ENCODE assay signal across 8 cellular contexts in genomic region chr17:19238167-19238505, GRCh38. TPM values are rescaled to one million over a fixed set of nuclear protein-coding genes. Genes with fewer than 3 reads are reported as not detected.
DNase-seq lines count a peak whose midpoint lies in the region; ATAC-seq, FAIRE-seq and TF ChIP-seq lines count a peak whose summit lies in the region.

No MANE protein-coding gene starts in this region.

- H3K4me1 ChIP-seq in neuron (ENCODE audit: insufficient read depth, low read length): peaks cover 9% of the 10 kb centered on the region

- no peak for TF ChIP-seq CTCF in foreskin fibroblast (IDR thresholded peaks at IDR 0.05; ENCODE audit: low read depth, low read length)

- no peaks in the 10 kb centered on the region for H3K36me3 ChIP-seq in neuron (ENCODE audit: insufficient read depth, low read length)

- peak; percentile 49 for DNase-seq in AG20443 (ENCODE audit: low spot score)
- peak; percentile 25 for DNase-seq in H54 (ENCODE audit: insufficient read length, low spot score)
- DNase-seq in activated CD4-positive, alpha-beta memory T cell treated with anti-CD3 and anti-CD28 coated beads for 36 hours: peak; percentile 16
- DNase-seq in foreskin fibroblast: peak in 1 of 2 donors; percentile 61
- no peak for DNase-seq in occipital lobe (lab: John Stamatoyannopoulos, UW)

- no peak overlapping the region for H3K27ac Mint-ChIP-seq in activated CD4-positive, alpha-beta memory T cell treated with anti-CD3 and anti-CD28 coated beads for 36 hours

- intact Hi-C loops in activated CD4-positive, alpha-beta memory T cell treated with anti-CD3 and anti-CD28 coated beads for 36 hours (cut with micrococcal nuclease): no loop called here

- H3K36me3 Mint-ChIP-seq in activated CD4-positive, alpha-beta memory T cell treated with anti-CD3 and anti-CD28 coated beads for 36 hours: no peaks in the 10 kb centered on the region

- H3K9me3 ChIP-seq in neuron (ENCODE audit: low read length): no peaks in the 10 kb centered on the region

- ATAC-seq in HG03025 (IDR thresholded peaks at IDR 0.05; ENCODE audit: low FRiP score, unreplicated experiment): no peak
- ATAC-seq in HG03521 (IDR thresholded peaks at IDR 0.05; ENCODE audit: unreplicated experiment): no peak

- no peak; the same call in 1 of the 2 replicates for TF ChIP-seq POLR2A in H54 (IDR thresholded peaks at IDR 0.05; ENCODE audit: low read depth, low read length)

- peaks cover 5% of the 10 kb centered on the region for H3K27me3 Mint-ChIP-seq in activated CD4-positive, alpha-beta memory T cell treated with anti-CD3 and anti-CD28 coated beads for 36 hours

- FAIRE-seq in H54 (lab: Jason Lieb, UNC): no peak

- H3K27me3 ChIP-seq in neuron (ENCODE audit: insufficient read depth, low read length): no peaks in the 10 kb centered on the region

- H3K4me3 ChIP-seq in foreskin fibroblast (ENCODE audit: low read depth in 1 of 2, low read length in 2 of 2) (peak overlapping the region; percentile 90 to 98), neuron (ENCODE audit: low read length) (peak overlapping the region; percentile 100)

- H3K4me3 Mint-ChIP-seq in activated CD4-positive, alpha-beta memory T cell treated with anti-CD3 and anti-CD28 coated beads for 36 hours: peak overlapping the region; percentile 82

- CTCF ChIA-PET in activated CD4-positive, alpha-beta memory T cell treated with anti-CD3 and anti-CD28 coated beads for 36 hours (lab: Charles Lee): interaction anchor here (0.9 to 1.0 kb wide), 2 partner anchors 140 to 525 kb away, joined by 3 to 4 read pairs; partner anchors contain the start of gene MAPK7

- POLR2A ChIA-PET in activated CD4-positive, alpha-beta memory T cell treated with anti-CD3 and anti-CD28 coated beads for 36 hours (lab: Charles Lee): no interaction called here

- H2AFZ ChIP-seq in neuron (ENCODE audit: low read depth, low read length): peak overlapping the region; percentile 93

- H3K4me1 Mint-ChIP-seq in activated CD4-positive, alpha-beta memory T cell treated with anti-CD3 and anti-CD28 coated beads for 36 hours (ENCODE audit: low read depth): peaks cover 5% of the 10 kb centered on the region

- H3K9me3 Mint-ChIP-seq in activated CD4-positive, alpha-beta memory T cell treated with anti-CD3 and anti-CD28 coated beads for 36 hours: no peaks in the 10 kb centered on the region

RNA-seq across cellular contexts. Expression of gene EPN2, which starts 1.0 kb away (rescaled TPM):
- 10 to 100 TPM in 1 of 2 experiments, 1 to 10 TPM in 1; 9.0 to 12.0 TPM for total RNA-seq in activated CD4-positive, alpha-beta memory T cell treated with anti-CD3 and anti-CD28 coated beads for 36 hours
- 53.5 TPM for total RNA-seq in occipital lobe
